Comparison of ENCODE assay signal across 13 cellular contexts in the genomic region with DNA sequence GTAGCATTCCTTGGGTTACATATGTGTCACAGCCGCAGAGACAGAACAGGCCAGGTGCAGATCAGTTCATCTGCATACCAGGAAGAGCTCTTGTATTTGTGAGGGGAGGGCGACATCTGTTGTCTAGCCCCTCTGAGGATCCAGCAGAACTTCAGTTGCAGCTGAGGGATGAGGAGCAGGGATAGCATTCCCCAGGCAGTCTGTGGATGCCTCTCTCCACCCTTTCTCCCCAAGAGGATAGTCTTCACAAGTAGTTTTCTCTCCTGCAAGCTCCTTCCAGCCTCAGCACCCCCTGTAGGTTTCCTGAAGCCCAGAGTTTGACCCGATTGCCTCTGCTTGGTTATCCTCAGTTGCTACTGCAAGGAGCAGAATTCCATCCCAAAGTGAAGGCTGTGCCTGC. TPM values are rescaled to one million over a fixed set of nuclear protein-coding genes. Genes with fewer than 3 reads are reported as not detected.
A peak's percentile ranks its signal among the peaks of the same experiment; 100 is the strongest.
DNase-seq lines count a peak whose midpoint lies in the region; ATAC-seq, FAIRE-seq and TF ChIP-seq lines count a peak whose summit lies in the region.
"Had no signal": no experiment of that assay in that cellular context is flagged by ENCODE, and none has a peak within 500 bp of the region (broad histone marks: within the 10 kb centered on the region; RNA-seq: fewer than 3 reads in every experiment).

No MANE protein-coding gene starts in this region.

- H3K36me3 ChIP-seq in HEK293 (ENCODE audit: control insufficient read depth in 2 of 2, insufficient read depth in 1 of 2, low read length in 2 of 2) (peaks cover 38 to 64% of the 10 kb centered on the region in 2 experiments), astrocyte (ENCODE audit: insufficient read depth, low read length) (peaks cover 49% of the 10 kb centered on the region), H7 (replicated peaks; ENCODE audit: control insufficient read depth, insufficient read depth, low read length) (peaks cover 61% of the 10 kb centered on the region), esophagus squamous epithelium (peaks cover 0 to 60% (median 0%) of the 10 kb centered on the region in 3 donors)
- H3K36me3 ChIP-seq: neutrophil had no signal

- DNase-seq in AG04450 (ENCODE audit: low read depth, low spot score) (no peak), astrocyte (ENCODE audit: low read depth) (no peak), NCI-H2107 (lab: John Stamatoyannopoulos, UW) (no peak), H7 (no peak), esophagus squamous epithelium (lab: John Stamatoyannopoulos, UW) (no peak)
- DNase-seq: KG1 had no signal

- no peaks in the 10 kb centered on the region for H3K27me3 Mint-ChIP-seq in astrocyte (ENCODE audit: low read depth, unreplicated experiment)

- H3K27me3 ChIP-seq in AG04450 (ENCODE audit: control insufficient read depth, insufficient read depth, low read length) = no peaks in the 10 kb centered on the region
- no peaks in the 10 kb centered on the region for H3K27me3 ChIP-seq in astrocyte (ENCODE audit: insufficient read depth, low read length)
- no peaks in the 10 kb centered on the region for H3K27me3 ChIP-seq in layer of hippocampus (ENCODE audit: control insufficient read depth, insufficient read depth, low read length)
- no peaks in the 10 kb centered on the region for H3K27me3 ChIP-seq in H7 (ENCODE audit: control insufficient read depth, insufficient read depth, low read length)
- H3K27me3 ChIP-seq in esophagus squamous epithelium = peaks cover 0 to 6% (median 0%) of the 10 kb centered on the region in 4 donors

- no peak overlapping the region for H2AFZ ChIP-seq in astrocyte (ENCODE audit: low read depth, low read length)

- intact Hi-C loops in esophagus squamous epithelium (cut with DNase I) = no loop called here

- H4K20me1 ChIP-seq in astrocyte (ENCODE audit: insufficient read depth, low read length) = peaks cover 72% of the 10 kb centered on the region

- no peak for FAIRE-seq in astrocyte (lab: Jason Lieb, UNC)
- FAIRE-seq: GM19239 had no signal

- no peaks in the 10 kb centered on the region for H3K9me3 Mint-ChIP-seq in astrocyte (ENCODE audit: unreplicated experiment)

- peaks cover 70% of the 10 kb centered on the region for H3K79me2 ChIP-seq in astrocyte (ENCODE audit: insufficient read depth, low read length)

- H3K4me3 ChIP-seq in AG04450 (ENCODE audit: low read depth, low read length) = peak overlapping the region; percentile 86
- H3K4me3 ChIP-seq in HEK293 (ENCODE audit: low read depth, low read length) = no peak overlapping the region
- H3K4me3 ChIP-seq in astrocyte (ENCODE audit: insufficient read depth, low read depth, low read length) = peak overlapping the region; percentile 97
- no peak overlapping the region; the same call in 1 of the 2 replicates for H3K4me3 ChIP-seq in H7 (ENCODE audit: insufficient read depth, low read depth, low read length)
- peak overlapping the region in 1 of 4 donors; percentile 77 for H3K4me3 ChIP-seq in esophagus squamous epithelium

- H3K36me3 Mint-ChIP-seq in astrocyte (ENCODE audit: low read depth, unreplicated experiment) = peaks cover 53% of the 10 kb centered on the region

- peak overlapping the region; percentile 100 for H3K4me3 Mint-ChIP-seq in astrocyte (ENCODE audit: unreplicated experiment)

- H3K4me1 ChIP-seq in HEK293 (ENCODE audit: control insufficient read depth, insufficient read depth, low read length) = peaks cover 21% of the 10 kb centered on the region
- H3K4me1 ChIP-seq in astrocyte (ENCODE audit: insufficient read depth, low read length) = peaks cover 38% of the 10 kb centered on the region
- H3K4me1 ChIP-seq in esophagus squamous epithelium = peaks cover 10 to 57% (median 11%) of the 10 kb centered on the region in 3 donors

- TF ChIP-seq CTCF in AG04450 (IDR thresholded peaks at IDR 0.05; ENCODE audit: low read depth, low read length) (no peak), HEK293 (tag by site-specific recombination; IDR thresholded peaks at IDR 0.05) (no peak), astrocyte (IDR thresholded peaks at IDR 0.05; ENCODE audit: insufficient read depth, low read depth, low read length) (no peak), esophagus squamous epithelium (IDR thresholded peaks at IDR 0.05) (no peak)

- peaks cover 40% of the 10 kb centered on the region for H3K4me1 Mint-ChIP-seq in astrocyte (ENCODE audit: low read depth, unreplicated experiment)

- TF ChIP-seq POLR2A in esophagus squamous epithelium (IDR thresholded peaks at IDR 0.05) = no peak

- no peaks in the 10 kb centered on the region; the same call in 1 of the 2 replicates for H3K9me3 ChIP-seq in AG04450 (ENCODE audit: control insufficient read depth, insufficient read depth, low read length)
- no peaks in the 10 kb centered on the region for H3K9me3 ChIP-seq in HEK293 (ENCODE audit: control insufficient read depth, insufficient read depth, low read depth, low read length)
- no peaks in the 10 kb centered on the region for H3K9me3 ChIP-seq in astrocyte (ENCODE audit: insufficient read depth, low read depth, low read length)
- no peaks in the 10 kb centered on the region for H3K9me3 ChIP-seq in esophagus squamous epithelium
- H3K9me3 ChIP-seq: neutrophil had no signal

- POLR2A ChIA-PET in AG04450 (lab: Yijun Ruan, JAX) (interaction anchor here (0.6 kb wide), 1 partner anchor 352 kb away, joined by 4 read pairs; no protein-coding TSS in a partner anchor), HEK293 (lab: Yijun Ruan, JAX) (interaction anchor here (0.8 to 1.0 kb wide), 3 partner anchors 15 to 24 kb away, joined by 3 read pairs; no protein-coding TSS in a partner anchor)

- ATAC-seq in GM18907 (IDR thresholded peaks at IDR 0.05; ENCODE audit: unreplicated experiment) = no peak

- 89 to 90% methylated on average over 2 to 3 of the region's 3 CpGs for WGBS in esophagus squamous epithelium, 2 donors

- CTCF ChIA-PET in AG04450 (lab: Charles Lee) = interaction anchor here (1.2 to 16.3 kb wide), 4 partner anchors 9 to 169 kb away, joined by 3 to 381 read pairs (median 5); no protein-coding TSS in a partner anchor
- CTCF ChIA-PET in HEK293 (lab: Yijun Ruan, JAX) = interaction anchor here (0.7 to 20.2 kb wide), 7 partner anchors 8 to 665 kb away, joined by 3 to 342 read pairs (median 4); no protein-coding TSS in a partner anchor

- H3K27ac ChIP-seq in AG04450 (ENCODE audit: low read depth, low read length) (no peak overlapping the region), HEK293 (ENCODE audit: extremely low read depth, low read depth, low read length) (no peak overlapping the region), astrocyte (ENCODE audit: low read depth, low read length) (no peak overlapping the region), layer of hippocampus (ENCODE audit: low read depth, low read length) (peak overlapping the region; percentile 68), esophagus squamous epithelium (no peak overlapping the region)
- H3K27ac ChIP-seq: neutrophil had no signal

- peak overlapping the region; percentile 85 for H3K4me2 ChIP-seq in astrocyte (ENCODE audit: low read length)

- H3K9ac ChIP-seq in astrocyte (ENCODE audit: low read length) = peak overlapping the region; percentile 91

- no peak overlapping the region for H3K27ac Mint-ChIP-seq in astrocyte (ENCODE audit: unreplicated experiment)

TF ChIP-seq in HEK293, 187 proteins besides CTCF, POLR2A, EP300 and RAD21:
- TF ChIP-seq, protein P1, sequence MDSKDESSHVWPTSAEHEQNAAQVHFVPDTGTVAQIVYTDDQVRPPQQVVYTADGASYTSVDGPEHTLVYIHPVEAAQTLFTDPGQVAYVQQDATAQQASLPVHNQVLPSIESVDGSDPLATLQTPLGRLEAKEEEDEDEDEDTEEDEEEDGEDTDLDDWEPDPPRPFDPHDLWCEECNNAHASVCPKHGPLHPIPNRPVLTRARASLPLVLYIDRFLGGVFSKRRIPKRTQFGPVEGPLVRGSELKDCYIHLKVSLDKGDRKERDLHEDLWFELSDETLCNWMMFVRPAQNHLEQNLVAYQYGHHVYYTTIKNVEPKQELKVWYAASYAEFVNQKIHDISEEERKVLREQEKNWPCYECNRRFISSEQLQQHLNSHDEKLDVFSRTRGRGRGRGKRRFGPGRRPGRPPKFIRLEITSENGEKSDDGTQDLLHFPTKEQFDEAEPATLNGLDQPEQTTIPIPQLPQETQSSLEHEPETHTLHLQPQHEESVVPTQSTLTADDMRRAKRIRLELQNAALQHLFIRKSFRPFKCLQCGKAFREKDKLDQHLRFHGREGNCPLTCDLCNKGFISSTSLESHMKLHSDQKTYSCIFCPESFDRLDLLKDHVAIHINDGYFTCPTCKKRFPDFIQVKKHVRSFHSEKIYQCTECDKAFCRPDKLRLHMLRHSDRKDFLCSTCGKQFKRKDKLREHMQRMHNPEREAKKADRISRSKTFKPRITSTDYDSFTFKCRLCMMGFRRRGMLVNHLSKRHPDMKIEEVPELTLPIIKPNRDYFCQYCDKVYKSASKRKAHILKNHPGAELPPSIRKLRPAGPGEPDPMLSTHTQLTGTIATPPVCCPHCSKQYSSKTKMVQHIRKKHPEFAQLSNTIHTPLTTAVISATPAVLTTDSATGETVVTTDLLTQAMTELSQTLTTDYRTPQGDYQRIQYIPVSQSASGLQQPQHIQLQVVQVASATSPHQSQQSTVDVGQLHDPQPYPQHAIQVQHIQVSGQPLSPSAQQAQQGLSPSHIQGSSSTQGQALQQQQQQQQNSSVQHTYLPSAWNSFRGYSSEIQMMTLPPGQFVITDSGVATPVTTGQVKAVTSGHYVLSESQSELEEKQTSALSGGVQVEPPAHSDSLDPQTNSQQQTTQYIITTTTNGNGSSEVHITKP (tag by site-specific recombination; IDR thresholded peaks at IDR 0.05) = peak; percentile 39
- no peak for TF ChIP-seq TRIM28 (IDR thresholded peaks at IDR 0.05; ENCODE audit: borderline replicate concordance, low read length)
TF ChIP-seq in HEK293: peak in this region for 1.

RNA-seq across cellular contexts. Expression of a gene that starts 2.6 kb away (rescaled TPM):
- polyA plus RNA-seq in AG04450 (2011; rRNA removed) = 133 and 148 TPM in 2 replicates
- polyA minus RNA-seq in AG04450 (2011; rRNA and poly(A)+ RNA removed) = 181 and 190 TPM in 2 replicates
- total RNA-seq in astrocyte = 324 and 428 TPM in 2 replicates
- total RNA-seq in H7 (2014; rRNA removed; shearing (Covaris generic)) = 215 and 258 TPM in 2 replicates
- 100 to 1,000 TPM in 2 of 4 donors, 10 to 100 TPM in 2; 46.7 to 307 (median 101) TPM for total RNA-seq in esophagus squamous epithelium

RNA-seq across cellular contexts. Expression of a gene that starts 19.6 kb away (rescaled TPM):
- polyA plus RNA-seq in AG04450 (2011; rRNA removed) = not detected in 2 replicates
- not detected in 2 replicates for polyA minus RNA-seq in AG04450 (2011; rRNA and poly(A)+ RNA removed)
- total RNA-seq in astrocyte (not detected in 2 replicates), esophagus squamous epithelium (not detected)
- total RNA-seq in H7 (2014; rRNA removed; shearing (Covaris generic)) = not detected in 2 replicates
- total RNA-seq: Daoy, RPMI7951 had no signal

Comparison
In these comparisons a context has a peak if more than half of its experiments do, and no peak if none do; other contexts are left out.
1. H3K4me3 ChIP-seq: peak in AG04450 (single experiment) and astrocyte (single experiment); none in HEK293 (single experiment) and H7 (single experiment).